ENCODE assay signal across 10 cellular contexts in genomic region chr11:118010738-118011461, GRCh38. TPM values are rescaled to one million over a fixed set of nuclear protein-coding genes. Genes with fewer than 3 reads are reported as not detected.
A peak's percentile ranks its signal among the peaks of the same experiment; 100 is the strongest.
DNase-seq lines count a peak whose midpoint lies in the region; ATAC-seq and TF ChIP-seq lines count a peak whose summit lies in the region.
"Had no signal": no experiment of that assay in that cellular context is flagged by ENCODE, and none has a peak within 500 bp of the region (broad histone marks: within the 10 kb centered on the region; RNA-seq: fewer than 3 reads in every experiment).

No MANE protein-coding gene starts in this region.

- H3K27me3 ChIP-seq in right atrium auricular region, result no peaks in the 10 kb centered on the region

- peaks cover 17% of the 10 kb centered on the region for H3K9me3 Mint-ChIP-seq in activated CD4-positive, alpha-beta memory T cell treated with anti-CD3 and anti-CD28 coated beads, Interleukin-2, amount 10 ng/mL, durations not matched to agents 7 days and 5 days

- peaks cover 22% of the 10 kb centered on the region for H3K36me3 Mint-ChIP-seq in activated CD4-positive, alpha-beta memory T cell treated with anti-CD3 and anti-CD28 coated beads, Interleukin-2, amount 10 ng/mL, durations not matched to agents 7 days and 5 days (ENCODE audit: low read depth)

- H3K27ac Mint-ChIP-seq in activated CD4-positive, alpha-beta memory T cell treated with anti-CD3 and anti-CD28 coated beads, Interleukin-2, amount 10 ng/mL, durations not matched to agents 7 days and 5 days, result no peak overlapping the region

- CTCF ChIA-PET in activated CD4-positive, alpha-beta memory T cell treated with anti-CD3 and anti-CD28 coated beads, Interleukin-2, amount 10 ng/mL, durations not matched to agents 7 days and 5 days (lab: Charles Lee), result no interaction called here

- no peaks in the 10 kb centered on the region for H3K9me3 ChIP-seq in right atrium auricular region

- DNase-seq in NOMO-1 treated with dmso at 0.1 percent for 144 hours (lab: John Stamatoyannopoulos, UW; ENCODE audit: unreplicated experiment), result peak; percentile 96
- peak; percentile 66 for DNase-seq in right atrium auricular region (ENCODE audit: low spot score)
- no peak for DNase-seq in erythroblast (lab: John Stamatoyannopoulos, UW)
- no peak for DNase-seq in activated CD4-positive, alpha-beta memory T cell treated with anti-CD3 and anti-CD28 coated beads, Interleukin-2, amount 10 ng/mL, durations not matched to agents 7 days and 5 days
- no peak for DNase-seq in NCI-H2171 (lab: John Stamatoyannopoulos, UW)
- no peak for DNase-seq in iPS-NIHi7 (ENCODE audit: extremely low spot score)
- DNase-seq: IMR-90 had no signal

- peaks cover 0 to 13% of the 10 kb centered on the region in 2 donors for H3K4me1 ChIP-seq in right atrium auricular region

- H3K4me1 Mint-ChIP-seq in activated CD4-positive, alpha-beta memory T cell treated with anti-CD3 and anti-CD28 coated beads, Interleukin-2, amount 10 ng/mL, durations not matched to agents 7 days and 5 days, result peaks cover 98% of the 10 kb centered on the region

- H3K4me3 Mint-ChIP-seq in activated CD4-positive, alpha-beta memory T cell treated with anti-CD3 and anti-CD28 coated beads, Interleukin-2, amount 10 ng/mL, durations not matched to agents 7 days and 5 days, result no peak overlapping the region

- POLR2A ChIA-PET in activated CD4-positive, alpha-beta memory T cell treated with anti-CD3 and anti-CD28 coated beads, Interleukin-2, amount 10 ng/mL, durations not matched to agents 7 days and 5 days (lab: Charles Lee), result interaction anchor here (1.0 to 28.9 kb wide), 5 partner anchors 10 to 59 kb away, joined by 3 to 1195 read pairs (median 603); partner anchors contain the start of gene IL10RA

- H3K27me3 Mint-ChIP-seq in activated CD4-positive, alpha-beta memory T cell treated with anti-CD3 and anti-CD28 coated beads, Interleukin-2, amount 10 ng/mL, durations not matched to agents 7 days and 5 days, result no peaks in the 10 kb centered on the region

- peak overlapping the region; percentile 39 to 53 for H3K27ac ChIP-seq in right atrium auricular region
- H3K27ac ChIP-seq: cardiac muscle cell had no signal

- peak; percentile 66 for ATAC-seq in GM18520 (IDR thresholded peaks at IDR 0.05; ENCODE audit: unreplicated experiment)
- peak; percentile 78 for ATAC-seq in HG02610 (IDR thresholded peaks at IDR 0.05; ENCODE audit: unreplicated experiment)

- no peak overlapping the region for H3K4me3 ChIP-seq in right atrium auricular region
- H3K4me3 ChIP-seq: cardiac muscle cell had no signal

- TF ChIP-seq POLR2A in erythroblast (IDR thresholded peaks at IDR 0.05; ENCODE audit: low read length), result no peak

- H3K36me3 ChIP-seq in right atrium auricular region, result no peaks in the 10 kb centered on the region
- H3K36me3 ChIP-seq: cardiac muscle cell had no signal

- TF ChIP-seq CTCF in right atrium auricular region (IDR thresholded peaks at IDR 0.05), result no peak

RNA-seq across cellular contexts. Expression of gene IL10RA, which starts 24.7 kb away (rescaled TPM):
- total RNA-seq in right atrium auricular region, result 10 to 100 TPM in 1 of 2 donors, 1 to 10 TPM in 1; 4.6 to 11.4 TPM
- total RNA-seq in activated CD4-positive, alpha-beta memory T cell treated with anti-CD3 and anti-CD28 coated beads, Interleukin-2, amount 10 ng/mL, durations not matched to agents 7 days and 5 days, result 100 to 1,000 TPM; 286 to 291 TPM
- total RNA-seq: cardiac muscle cell, IMR-90 had no signal

Comparison
In these comparisons a context has a peak if more than half of its experiments do, and no peak if none do; other contexts are left out.
1. DNase-seq: peak in NOMO-1 treated with dmso at 0.1 percent for 144 hours (single experiment) and right atrium auricular region (single experiment); none in erythroblast (0 of 2), activated CD4-positive, alpha-beta memory T cell treated with anti-CD3 and anti-CD28 coated beads, Interleukin-2, amount 10 ng/mL, durations not matched to agents 7 days and 5 days (single experiment), NCI-H2171 (single experiment) and iPS-NIHi7 (single experiment).
2. RNA of gene IL10RA, which starts 24.7 kb away (total RNA-seq): 286 to 291 TPM in activated CD4-positive, alpha-beta memory T cell treated with anti-CD3 and anti-CD28 coated beads, Interleukin-2, amount 10 ng/mL, durations not matched to agents 7 days and 5 days; 4.6 to 11.4 TPM in right atrium auricular region; every median in the first group is over 10 times any median in the second.